Comparison of ENCODE assay signal across 11 cellular contexts in the genomic region with DNA sequence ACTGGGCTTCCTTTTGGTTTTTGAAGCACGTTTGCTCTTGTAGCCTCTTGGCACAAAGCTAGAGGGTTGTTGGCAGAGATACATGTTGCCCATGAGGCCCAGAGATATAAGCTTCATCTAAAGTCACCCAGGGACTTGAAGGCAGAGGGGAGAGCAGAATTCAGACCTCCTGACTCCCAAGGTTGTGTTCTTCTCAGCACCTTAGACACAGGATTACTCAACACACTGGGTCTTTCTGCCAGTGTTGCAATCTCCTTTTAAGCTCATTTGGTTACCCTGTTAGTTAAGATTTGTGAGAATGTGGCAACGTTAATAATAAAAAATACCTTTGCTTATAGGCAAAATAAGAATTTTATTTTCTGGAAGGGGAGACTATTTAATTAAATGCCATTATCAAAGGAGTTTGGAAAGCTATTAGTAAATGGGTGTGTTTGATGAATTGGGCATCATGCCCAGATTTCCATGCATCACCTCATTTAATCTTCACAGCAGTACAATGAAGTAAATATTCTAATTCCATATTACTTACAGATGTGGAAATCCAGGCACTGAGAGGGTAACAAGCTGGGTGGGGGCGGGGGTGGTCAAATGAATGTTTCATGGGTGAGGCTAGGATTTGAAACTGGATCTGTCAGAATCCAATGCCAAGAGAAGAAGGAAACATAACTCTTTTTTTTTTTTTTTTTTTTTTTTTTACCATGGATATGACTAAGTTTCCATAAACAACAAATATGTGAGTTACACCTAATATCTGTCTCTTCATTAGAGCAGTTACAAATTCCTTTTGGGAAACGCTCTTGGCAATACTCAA.
DNase-seq lines count a peak whose midpoint lies in the region; ATAC-seq and TF ChIP-seq lines count a peak whose summit lies in the region.
"Had no signal": no experiment of that assay in that cellular context is flagged by ENCODE, and none has a peak within 500 bp of the region (broad histone marks: within the 10 kb centered on the region; RNA-seq: fewer than 3 reads in every experiment).

No MANE protein-coding gene starts in this region.

- WGBS in body of pancreas, 2 donors, result 75 to 77% methylated on average over 4 of the region's 4 CpGs

- H3K36me3 ChIP-seq in tibial artery, result peaks cover 33 to 50% (median 43%) of the 10 kb centered on the region in 3 donors
- H3K36me3 ChIP-seq in Peyer's patch, result no peaks in the 10 kb centered on the region
- H3K36me3 ChIP-seq in body of pancreas (replicated peaks in 1 of 2; ENCODE audit: insufficient read depth in 1 of 2, low read depth in 2 of 2), result no peaks in the 10 kb centered on the region

- TF ChIP-seq CTCF in RWPE1 (conservative IDR thresholded peaks at IDR 0.05; ENCODE audit: low read depth) (no peak), fibroblast of villous mesenchyme (IDR thresholded peaks at IDR 0.05; ENCODE audit: insufficient read depth, low read depth, low read length) (no peak), tibial artery (IDR thresholded peaks at IDR 0.05) (no peak), Peyer's patch (IDR thresholded peaks at IDR 0.05) (no peak), body of pancreas (IDR thresholded peaks at IDR 0.05) (no peak)

- H3K4me1 ChIP-seq in tibial artery (peaks cover 0 to 44% (median 12%) of the 10 kb centered on the region in 4 donors), Peyer's patch (no peaks in the 10 kb centered on the region), body of pancreas (no peaks in the 10 kb centered on the region)

- intact Hi-C loops in tibial artery (cut with DNase I; ENCODE audit: low total_unique reads), result no loop called here
- intact Hi-C loops in posterior cingulate gyrus (cut with DNase I), result no loop called here
- intact Hi-C loops in body of pancreas (cut with DNase I), result no loop called here

- H3K4me3 ChIP-seq in fibroblast of villous mesenchyme (ENCODE audit: low read depth, low read length), result no peak overlapping the region
- H3K4me3 ChIP-seq in tibial artery, result no peak overlapping the region
- H3K4me3 ChIP-seq in Peyer's patch, result no peak overlapping the region
- no peak overlapping the region for H3K4me3 ChIP-seq in body of pancreas

- H3K9me3 ChIP-seq in tibial artery (no peaks in the 10 kb centered on the region), Peyer's patch (no peaks in the 10 kb centered on the region), body of pancreas (no peaks in the 10 kb centered on the region)

- TF ChIP-seq POLR2A in Peyer's patch (IDR thresholded peaks at IDR 0.05) (no peak), body of pancreas (IDR thresholded peaks at IDR 0.05) (no peak)

- ATAC-seq in body of pancreas, result no peak
- ATAC-seq: left colon had no signal

- H3K27me3 ChIP-seq in tibial artery (no peaks in the 10 kb centered on the region), Peyer's patch (no peaks in the 10 kb centered on the region), body of pancreas (no peaks in the 10 kb centered on the region)

- CTCF ChIA-PET in RWPE1 (lab: Yijun Ruan, JAX), result no interaction called here

- POLR2A ChIA-PET in RWPE1 (lab: Yijun Ruan, JAX; ENCODE audit: low non-redundant PET), result no interaction called here

- DNase-seq in NCI-H2196 (lab: John Stamatoyannopoulos, UW; ENCODE audit: unreplicated experiment) (peak; percentile 20), NCI-H2196 treated with DMSO at 0.1 percent for 48 hours (lab: John Stamatoyannopoulos, UW; ENCODE audit: unreplicated experiment) (no peak), RWPE1 (ENCODE audit: low spot score) (peak; percentile 62), fibroblast of villous mesenchyme (ENCODE audit: low read depth) (peak; percentile 76), tibial artery (no peak), Peyer's patch (no peak), posterior cingulate gyrus (no peak), body of pancreas (no peak)
- DNase-seq: ACHN; activated T-cell treated with anti-CD3 and anti-CD28 coated beads, Interleukin-2, amount 50 U/mL, for 48 hours; left colon had no signal

- H3K27ac ChIP-seq in RWPE1 (peak overlapping the region; percentile 80), tibial artery (peak overlapping the region; percentile 46 to 60), Peyer's patch (no peak overlapping the region), body of pancreas (no peak overlapping the region)

Comparison
In these comparisons a context has a peak if more than half of its experiments do, and no peak if none do; other contexts are left out.
1. DNase-seq: peak in NCI-H2196 (single experiment), RWPE1 (single experiment) and fibroblast of villous mesenchyme (single experiment); none in NCI-H2196 treated with DMSO at 0.1 percent for 48 hours (single experiment), tibial artery (0 of 2), Peyer's patch (0 of 3), posterior cingulate gyrus (0 of 10) and body of pancreas (0 of 4).
2. H3K27ac ChIP-seq: peak in RWPE1 (single experiment) and tibial artery (2 of 2); none in Peyer's patch (0 of 4) and body of pancreas (0 of 4).